ENCODE assay signal across 10 cellular contexts in genomic region chr20:47540443-47541354, GRCh38. TPM values are rescaled to one million over a fixed set of nuclear protein-coding genes. Genes with fewer than 3 reads are reported as not detected.
DNase-seq lines count a peak whose midpoint lies in the region; ATAC-seq, FAIRE-seq and TF ChIP-seq lines count a peak whose summit lies in the region.
"Had no signal": no experiment of that assay in that cellular context is flagged by ENCODE, and none has a peak within 500 bp of the region (broad histone marks: within the 10 kb centered on the region; RNA-seq: fewer than 3 reads in every experiment).

No MANE protein-coding gene starts in this region.

- peaks cover 67% of the 10 kb centered on the region for H3K4me1 ChIP-seq in BLaER1
- peaks cover 26% of the 10 kb centered on the region for H3K4me1 ChIP-seq in HEK293 (ENCODE audit: control insufficient read depth, insufficient read depth, low read length)
- peaks cover 59% of the 10 kb centered on the region for H3K4me1 ChIP-seq in HepG2 (ENCODE audit: insufficient read depth, low read length)
- H3K4me1 ChIP-seq in thyroid gland: peaks cover 17 to 32% of the 10 kb centered on the region in 2 donors
- H3K4me1 ChIP-seq: uterus had no signal

- H3K27ac ChIP-seq in BLaER1: no peak overlapping the region
- H3K27ac ChIP-seq in HEK293 (ENCODE audit: extremely low read depth, low read depth, low read length): no peak overlapping the region
- peak overlapping the region; percentile 6 for H3K27ac ChIP-seq in HepG2 (ENCODE audit: extremely low read length, insufficient read depth, low read length)
- no peak overlapping the region for H3K27ac ChIP-seq in thyroid gland

- POLR2A ChIA-PET in HEK293 (lab: Yijun Ruan, JAX) (interaction anchor here (0.7 kb wide), 1 partner anchor 267 kb away, joined by 3 read pairs; no protein-coding TSS in a partner anchor), HepG2 (lab: Yijun Ruan, JAX) (interaction anchor here (0.5 to 2.7 kb wide), 2 partner anchors 39 to 44 kb away, joined by 4 to 7 read pairs; partner anchors contain the start of gene NCOA3)

- H3K9ac ChIP-seq in BLaER1 (no peak overlapping the region), HepG2 (ENCODE audit: insufficient read depth, low read depth, low read length) (no peak overlapping the region)

- ATAC-seq in HepG2: no peak
- no peak for ATAC-seq in GM18517 (IDR thresholded peaks at IDR 0.05; ENCODE audit: unreplicated experiment)

- in situ Hi-C loops in HepG2 (cut with HindIII; ENCODE audit: extremely low pct_ligation_motif_present, low pct_unique_long_range_greater_than_20kb): no loop called here

- peaks cover 75% of the 10 kb centered on the region for H4K20me1 ChIP-seq in BLaER1
- peaks cover 9% of the 10 kb centered on the region; the same call in 1 of the 2 replicates for H4K20me1 ChIP-seq in HepG2 (ENCODE audit: insufficient read depth, low read length)

- peak overlapping the region; percentile 23 for H3K4me2 ChIP-seq in BLaER1
- H3K4me2 ChIP-seq in HepG2 (ENCODE audit: low read depth, low read length): peak overlapping the region; percentile 9; the same call in 1 of the 2 replicates

- FAIRE-seq in HepG2 (lab: Jason Lieb, UNC) (no peak), GM12892 (lab: Jason Lieb, UNC) (no peak)

- H3K36me3 ChIP-seq in BLaER1: peaks cover 11% of the 10 kb centered on the region; the same call in 1 of the 2 replicates
- H3K36me3 ChIP-seq in HEK293 (ENCODE audit: control insufficient read depth in 2 of 2, insufficient read depth in 1 of 2, low read length in 2 of 2): no peaks in the 10 kb centered on the region
- H3K36me3 ChIP-seq in HepG2 (replicated peaks in 1 of 2; ENCODE audit: control insufficient read depth in 1 of 2, insufficient read depth in 2 of 2, low read length in 2 of 2): peaks cover 3 to 6% of the 10 kb centered on the region in 2 experiments; a peak in 3 of 5 replicates
- no peaks in the 10 kb centered on the region for H3K36me3 ChIP-seq in thyroid gland
- H3K36me3 ChIP-seq: uterus had no signal

- CTCF ChIA-PET in HEK293 (lab: Yijun Ruan, JAX): no interaction called here
- CTCF ChIA-PET in HepG2 (lab: Yijun Ruan, JAX; ENCODE audit: low intra/inter-chr PET ratio, low total read pairs): no interaction called here

- H2AFZ ChIP-seq in HepG2 (ENCODE audit: low read length): no peak overlapping the region

- no peaks in the 10 kb centered on the region for H3K27me3 ChIP-seq in BLaER1
- H3K27me3 ChIP-seq in HepG2 (ENCODE audit: control insufficient read depth in 1 of 2, insufficient read depth in 2 of 2, low read length in 2 of 2): no peaks in the 10 kb centered on the region
- H3K27me3 ChIP-seq in thyroid gland: no peaks in the 10 kb centered on the region
- H3K27me3 ChIP-seq: uterus had no signal

- no peak for TF ChIP-seq RAD21 in HepG2 (CRISPR knock-in tag; IDR thresholded peaks at IDR 0.05)

- BruUV-seq in HepG2 (replicated peaks; lab: Mats Ljungman, UMichigan): no TSS peak

- no peak overlapping the region for H3K4me3 ChIP-seq in BLaER1
- H3K4me3 ChIP-seq in HEK293 (ENCODE audit: low read depth, low read length): no peak overlapping the region
- H3K4me3 ChIP-seq in HepG2 (replicated peaks in 1 of 3; ENCODE audit: insufficient read depth in 1 of 3, low read depth in 2 of 3, low read length in 3 of 3): no peak overlapping the region
- H3K4me3 ChIP-seq in thyroid gland (replicated peaks in 1 of 3): no peak overlapping the region
- H3K4me3 ChIP-seq: uterus had no signal

- TF ChIP-seq CTCF in HEK293 (tag by site-specific recombination; IDR thresholded peaks at IDR 0.05): no peak
- no peak for TF ChIP-seq CTCF in HepG2 (CRISPR knock-in tag; IDR thresholded peaks at IDR 0.05)
- no peak for TF ChIP-seq CTCF in thyroid gland (IDR thresholded peaks at IDR 0.05)

- peak; percentile 30 for DNase-seq in SW480 (ENCODE audit: low spot score)
- DNase-seq in HepG2 (ENCODE audit: low spot score): peak; percentile 59
- no peak for DNase-seq in thyroid gland
- DNase-seq in GM12892 (ENCODE audit: insufficient read length): no peak
- DNase-seq in kidney glomerular epithelial cell (lab: John Stamatoyannopoulos, UW): no peak
- DNase-seq: activated naive CD8-positive, alpha-beta T cell treated with anti-CD3 and anti-CD28 coated beads, Interleukin-2, amount 10 ng/mL, durations not matched to agents 7 days and 5 days; uterus had no signal

- H3K79me2 ChIP-seq in HepG2 (ENCODE audit: insufficient read depth, low read length): peaks cover 97% of the 10 kb centered on the region

- intact Hi-C loops in HepG2 (cut with micrococcal nuclease; ENCODE audit: unreplicated experiment) (no loop called here), thyroid gland (cut with DNase I) (no loop called here)

- WGBS in HepG2 (ENCODE audit: low lambda C conversion rate): 58% methylated on average over 5 of the region's 5 CpGs
- 67 to 79% methylated on average over 5 of the region's 5 CpGs for WGBS in thyroid gland, 2 donors

- H3K9me3 ChIP-seq in BLaER1: peaks cover 3% of the 10 kb centered on the region; the same call in 1 of the 2 replicates
- no peaks in the 10 kb centered on the region for H3K9me3 ChIP-seq in HEK293 (ENCODE audit: control insufficient read depth, insufficient read depth, low read depth, low read length)
- no peaks in the 10 kb centered on the region for H3K9me3 ChIP-seq in HepG2 (ENCODE audit: low read length)
- H3K9me3 ChIP-seq in thyroid gland: no peaks in the 10 kb centered on the region
- H3K9me3 ChIP-seq: uterus had no signal

- TF ChIP-seq EP300 in HepG2 (IDR thresholded peaks at IDR 0.05; ENCODE audit: low read depth in 2 of 2, low read length in 2 of 2) (no peak), HepG2 (CRISPR knock-in tag; IDR thresholded peaks at IDR 0.05; ENCODE audit: borderline replicate concordance) (no peak)

- no peak for TF ChIP-seq POLR2A in HepG2 (IDR thresholded peaks at IDR 0.05; ENCODE audit: insufficient read depth in 1 of 2, low read depth in 2 of 2, low read length in 2 of 2)
- no peak for TF ChIP-seq POLR2A in thyroid gland (IDR thresholded peaks at IDR 0.05)
- no peak for TF ChIP-seq POLR2A in GM12892 (IDR thresholded peaks at IDR 0.05; ENCODE audit: low read depth, low read length)

TF ChIP-seq in HEK293, 187 proteins besides CTCF, POLR2A, EP300 and RAD21 (continues in another document):
- no peak for TF ChIP-seq ZNF280C (tag by site-specific recombination; IDR thresholded peaks at IDR 0.05)

TF ChIP-seq in HepG2, 621 proteins besides CTCF, POLR2A, EP300 and RAD21 (continues in another document):
- TF ChIP-seq ZNF343 (CRISPR knock-in tag; IDR thresholded peaks at IDR 0.05): no peak
- peak; percentile 3; the same call in 1 of the 2 replicates for TF ChIP-seq NR2F6 (IDR thresholded peaks at IDR 0.05)
- no peak for TF ChIP-seq NR2F6 (CRISPR knock-in tag; IDR thresholded peaks at IDR 0.05)
- TF ChIP-seq ZC3H4 (CRISPR knock-in tag; IDR thresholded peaks at IDR 0.05; ENCODE audit: borderline replicate concordance): no peak
- TF ChIP-seq WIZ (CRISPR knock-in tag; IDR thresholded peaks at IDR 0.05): no peak
- no peak for TF ChIP-seq ZBTB43 (CRISPR knock-in tag; conservative IDR thresholded peaks at IDR 0.05)
- TF ChIP-seq KDM3A (CRISPR knock-in tag; IDR thresholded peaks at IDR 0.05; ENCODE audit: low read depth): no peak
- no peak for TF ChIP-seq ZBTB7A (CRISPR knock-in tag; IDR thresholded peaks at IDR 0.05)
- no peak for TF ChIP-seq RFXAP (CRISPR knock-in tag; IDR thresholded peaks at IDR 0.05; ENCODE audit: borderline replicate concordance)
- no peak for TF ChIP-seq SP4 (CRISPR knock-in tag; IDR thresholded peaks at IDR 0.05)
- no peak for TF ChIP-seq GPN1 (CRISPR knock-in tag; IDR thresholded peaks at IDR 0.05; ENCODE audit: borderline replicate concordance)
- no peak for TF ChIP-seq CHD4 (IDR thresholded peaks at IDR 0.05; ENCODE audit: borderline replicate concordance, low read length)

RNA-seq across cellular contexts. Expression of gene NCOA3, which starts 39.0 kb away (rescaled TPM):
- total RNA-seq in HepG2 (2016; rRNA removed; fragmentation: Illumina TruSeq; extraction: Trizol) (56.8 and 76.2 TPM in 2 replicates), thyroid gland (10 to 100 TPM; 28.7 to 45.2 (median 36.8) TPM)
- 30.2 and 36.5 TPM in 2 replicates for total RNA-seq in HepG2 (2016; cell fraction: cytosol; rRNA removed; fragmentation: Illumina TruSeq; extraction: Trizol; ENCODE audit: low read depth)
- 56.0 and 74.0 TPM in 2 replicates for total RNA-seq in HepG2 (2016; cell fraction: insoluble cytoplasmic fraction; rRNA removed; fragmentation: Illumina TruSeq; extraction: Trizol)
- total RNA-seq in HepG2 (2016; cell fraction: membrane; rRNA removed; fragmentation: Illumina TruSeq; extraction: Trizol): 34.2 and 36.7 TPM in 2 replicates
- 59.3 and 64.3 TPM in 2 replicates for total RNA-seq in HepG2 (2016; cell fraction: nucleus; rRNA removed; fragmentation: Illumina TruSeq; extraction: Trizol)
- 25.0 and 35.0 TPM in 2 replicates for polyA plus RNA-seq in HepG2 (2011; rRNA removed)
- 17.2 and 18.9 TPM in 2 replicates for polyA plus RNA-seq in HepG2 (2011; cell fraction: cytosol; rRNA removed)
- 36.9 and 40.6 TPM in 2 replicates for polyA plus RNA-seq in HepG2 (2011; cell fraction: nucleus; rRNA removed)
- 22.6 and 26.9 TPM in 2 replicates for polyA plus RNA-seq in HepG2 (2012)
- polyA plus RNA-seq in HepG2 (2016; cell fraction: cytosol; fragmentation: Illumina TruSeq; extraction: Trizol; ENCODE audit: low read depth): 2.0 and 2.4 TPM in 2 replicates
- 40.1 and 40.4 TPM in 2 replicates for polyA plus RNA-seq in HepG2 (2016; cell fraction: insoluble cytoplasmic fraction; fragmentation: Illumina TruSeq; extraction: Trizol; ENCODE audit: low read depth)
- 5.5 and 5.7 TPM in 2 replicates for polyA plus RNA-seq in HepG2 (2016; cell fraction: membrane; fragmentation: Illumina TruSeq; extraction: Trizol; ENCODE audit: low read depth)
- 53.5 and 57.7 TPM in 2 replicates for polyA plus RNA-seq in HepG2 (2016; cell fraction: nucleus; fragmentation: Illumina TruSeq; extraction: Trizol; ENCODE audit: insufficient read depth, low read depth)
- polyA minus RNA-seq in HepG2 (2011; rRNA and poly(A)+ RNA removed; ENCODE audit: low replicate concordance): 49.8 and 56.6 TPM in 2 replicates
- 41.6 and 42.5 TPM in 2 replicates for polyA minus RNA-seq in HepG2 (2011; cell fraction: cytosol; rRNA and poly(A)+ RNA removed)
- polyA minus RNA-seq in HepG2 (2011; cell fraction: nucleus; rRNA and poly(A)+ RNA removed): 75.8 and 76.3 TPM in 2 replicates
- 43.1 TPM for polyA plus RNA-seq in GM12892 (2012; ENCODE audit: missing spikeins)

Comparison
In these comparisons a context has a peak if more than half of its experiments do, and no peak if none do; other contexts are left out.
1. DNase-seq: peak in SW480 (single experiment) and HepG2 (single experiment); none in thyroid gland (0 of 2), GM12892 (single experiment) and kidney glomerular epithelial cell (single experiment).